9 cellular contexts compared by ENCODE assay signal in the genomic region with DNA sequence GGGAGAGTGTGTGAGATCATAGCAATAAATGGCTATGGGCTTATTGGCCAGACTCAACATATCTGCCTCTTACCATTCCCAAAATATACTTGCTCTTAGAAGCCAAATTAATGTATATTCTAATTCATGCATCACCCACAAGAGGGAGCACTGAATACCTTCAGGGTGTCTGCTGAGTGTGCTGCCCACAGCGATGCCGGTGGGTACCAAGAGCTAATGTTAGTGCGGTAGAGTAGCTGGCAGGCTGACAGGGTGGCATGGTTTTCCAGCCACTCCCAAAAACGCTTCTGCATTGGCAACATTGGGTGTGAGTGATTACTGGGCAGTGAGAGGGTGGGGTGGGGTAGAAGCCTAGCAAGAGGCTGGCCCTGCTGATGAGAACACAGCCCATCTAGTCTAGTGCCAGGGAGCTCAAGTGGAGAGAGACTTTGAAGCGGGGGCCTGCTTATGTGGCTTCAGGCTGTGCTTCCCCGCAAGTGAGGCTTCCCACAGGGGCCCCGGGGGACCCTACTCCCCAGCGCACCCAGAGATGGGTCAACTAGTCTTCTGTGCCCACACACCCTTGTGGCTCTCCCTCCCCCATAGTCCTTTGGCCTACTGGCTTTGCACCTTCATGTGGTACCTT. TPM values are rescaled to one million over a fixed set of nuclear protein-coding genes. Genes with fewer than 3 reads are reported as not detected.
A peak's percentile ranks its signal among the peaks of the same experiment; 100 is the strongest.
DNase-seq lines count a peak whose midpoint lies in the region; ATAC-seq and TF ChIP-seq lines count a peak whose summit lies in the region.
"Had no signal": no experiment of that assay in that cellular context is flagged by ENCODE, and none has a peak within 500 bp of the region (broad histone marks: within the 10 kb centered on the region; RNA-seq: fewer than 3 reads in every experiment).

No MANE protein-coding gene starts in this region.

- peaks cover 2% of the 10 kb centered on the region for H3K27me3 Mint-ChIP-seq in activated CD4-positive, alpha-beta T cell treated with anti-CD3 and anti-CD28 coated beads for 36 hours
- H3K27me3 Mint-ChIP-seq in brain = peaks cover 27% of the 10 kb centered on the region
- H3K27me3 Mint-ChIP-seq in activated CD4-positive, alpha-beta memory T cell treated with anti-CD3 and anti-CD28 coated beads for 36 hours = no peaks in the 10 kb centered on the region

- intact Hi-C loops in activated CD4-positive, alpha-beta T cell treated with anti-CD3 and anti-CD28 coated beads for 36 hours (cut with DNase I, micrococcal nuclease) = loop anchor here in 1 of 2 experiments (5.0 kb wide), 1 partner anchor 97 kb away; the partner anchor contains the start of gene CCDC177
- intact Hi-C loops in posterior vena cava (cut with DNase I) = no loop called here
- intact Hi-C loops in activated CD4-positive, alpha-beta memory T cell treated with anti-CD3 and anti-CD28 coated beads for 36 hours (cut with micrococcal nuclease) = no loop called here

- H3K4me1 Mint-ChIP-seq in activated CD4-positive, alpha-beta T cell treated with anti-CD3 and anti-CD28 coated beads for 36 hours = no peaks in the 10 kb centered on the region
- H3K4me1 Mint-ChIP-seq in brain = no peaks in the 10 kb centered on the region
- no peaks in the 10 kb centered on the region for H3K4me1 Mint-ChIP-seq in activated CD4-positive, alpha-beta memory T cell treated with anti-CD3 and anti-CD28 coated beads for 36 hours (ENCODE audit: low read depth)

- TF ChIP-seq CTCF in brain (conservative IDR thresholded peaks at IDR 0.05) = peak; percentile 32 to 55

- peaks cover 2% of the 10 kb centered on the region for H3K36me3 Mint-ChIP-seq in activated CD4-positive, alpha-beta T cell treated with anti-CD3 and anti-CD28 coated beads for 36 hours (ENCODE audit: low read depth)
- H3K36me3 Mint-ChIP-seq in brain = no peaks in the 10 kb centered on the region
- H3K36me3 Mint-ChIP-seq in activated CD4-positive, alpha-beta memory T cell treated with anti-CD3 and anti-CD28 coated beads for 36 hours = no peaks in the 10 kb centered on the region

- H3K9me3 Mint-ChIP-seq in activated CD4-positive, alpha-beta T cell treated with anti-CD3 and anti-CD28 coated beads for 36 hours (ENCODE audit: low read depth) = no peaks in the 10 kb centered on the region
- H3K9me3 Mint-ChIP-seq in brain = peaks cover 0 to 4% (median 0%) of the 10 kb centered on the region in 5 experiments
- no peaks in the 10 kb centered on the region for H3K9me3 Mint-ChIP-seq in activated CD4-positive, alpha-beta memory T cell treated with anti-CD3 and anti-CD28 coated beads for 36 hours
- H3K9me3 Mint-ChIP-seq: activated T-cell treated with anti-CD3 and anti-CD28 coated beads, Interleukin-2, amount 50 U/mL, for 4 hours had no signal

- peak; percentile 29 for DNase-seq in activated CD4-positive, alpha-beta T cell treated with anti-CD3 and anti-CD28 coated beads for 36 hours
- DNase-seq in activated CD4-positive, alpha-beta T cell treated with anti-CD3 and anti-CD28 coated beads for 1 hour = no peak
- DNase-seq in NCI-H1105 (lab: John Stamatoyannopoulos, UW) (peak; percentile 55), posterior vena cava (ENCODE audit: low spot score) (peak; percentile 59)
- DNase-seq in activated CD4-positive, alpha-beta memory T cell treated with anti-CD3 and anti-CD28 coated beads for 36 hours = no peak
- DNase-seq: activated T-cell treated with anti-CD3 and anti-CD28 coated beads, Interleukin-2, amount 50 U/mL, for 4 hours had no signal

- CTCF ChIA-PET in activated CD4-positive, alpha-beta T cell treated with anti-CD3 and anti-CD28 coated beads for 36 hours (lab: Charles Lee) = interaction anchor here (0.6 to 3.0 kb wide), 10 partner anchors 11 to 552 kb away, joined by 3 to 10 read pairs (median 4); no protein-coding TSS in a partner anchor
- CTCF ChIA-PET in activated CD4-positive, alpha-beta memory T cell treated with anti-CD3 and anti-CD28 coated beads for 36 hours (lab: Charles Lee) = interaction anchor here (1.0 to 1.8 kb wide), 7 partner anchors 11 to 233 kb away, joined by 3 to 12 read pairs (median 4); partner anchors contain the start of gene CCDC177

- H3K27ac Mint-ChIP-seq in activated CD4-positive, alpha-beta T cell treated with anti-CD3 and anti-CD28 coated beads for 36 hours = no peak overlapping the region
- no peak overlapping the region for H3K27ac Mint-ChIP-seq in brain
- no peak overlapping the region for H3K27ac Mint-ChIP-seq in activated CD4-positive, alpha-beta memory T cell treated with anti-CD3 and anti-CD28 coated beads for 36 hours

- POLR2A ChIA-PET in activated CD4-positive, alpha-beta T cell treated with anti-CD3 and anti-CD28 coated beads for 36 hours (lab: Charles Lee) = no interaction called here
- POLR2A ChIA-PET in activated CD4-positive, alpha-beta memory T cell treated with anti-CD3 and anti-CD28 coated beads for 36 hours (lab: Charles Lee) = no interaction called here

- no peak overlapping the region for H3K4me3 Mint-ChIP-seq in activated CD4-positive, alpha-beta T cell treated with anti-CD3 and anti-CD28 coated beads for 36 hours
- no peak overlapping the region for H3K4me3 Mint-ChIP-seq in brain
- no peak overlapping the region for H3K4me3 Mint-ChIP-seq in activated CD4-positive, alpha-beta memory T cell treated with anti-CD3 and anti-CD28 coated beads for 36 hours
- H3K4me3 Mint-ChIP-seq: activated T-cell treated with anti-CD3 and anti-CD28 coated beads, Interleukin-2, amount 50 U/mL, for 4 hours had no signal

- peak; percentile 53 for ATAC-seq in activated CD4-positive, alpha-beta T cell treated with anti-CD3 and anti-CD28 coated beads for 36 hours
- ATAC-seq in GM18907 (IDR thresholded peaks at IDR 0.05; ENCODE audit: unreplicated experiment) (no peak), HG03097 (IDR thresholded peaks at IDR 0.05; ENCODE audit: low FRiP score, unreplicated experiment) (no peak)

RNA-seq across cellular contexts. Expression of gene PLEKHD1, which starts 9.2 kb away (rescaled TPM):
- under 1 TPM; 0.05 TPM for total RNA-seq in activated CD4-positive, alpha-beta T cell treated with anti-CD3 and anti-CD28 coated beads for 36 hours
- 0.27 TPM for polyA plus RNA-seq in brain (ENCODE audit: insufficient read depth, low read depth, low replicate concordance)
- under 1 TPM; 0.10 to 0.14 TPM for total RNA-seq in posterior vena cava
- total RNA-seq in activated CD4-positive, alpha-beta memory T cell treated with anti-CD3 and anti-CD28 coated beads for 36 hours = under 1 TPM; 0.05 TPM

Comparison
In these comparisons a context has a peak if more than half of its experiments do, and no peak if none do; other contexts are left out.
1. DNase-seq: peak in activated CD4-positive, alpha-beta T cell treated with anti-CD3 and anti-CD28 coated beads for 36 hours (single experiment), NCI-H1105 (single experiment) and posterior vena cava (single experiment); none in activated CD4-positive, alpha-beta T cell treated with anti-CD3 and anti-CD28 coated beads for 1 hour (single experiment) and activated CD4-positive, alpha-beta memory T cell treated with anti-CD3 and anti-CD28 coated beads for 36 hours (single experiment).